1 cellular context compared by ENCODE assay signal in the genomic region with DNA sequence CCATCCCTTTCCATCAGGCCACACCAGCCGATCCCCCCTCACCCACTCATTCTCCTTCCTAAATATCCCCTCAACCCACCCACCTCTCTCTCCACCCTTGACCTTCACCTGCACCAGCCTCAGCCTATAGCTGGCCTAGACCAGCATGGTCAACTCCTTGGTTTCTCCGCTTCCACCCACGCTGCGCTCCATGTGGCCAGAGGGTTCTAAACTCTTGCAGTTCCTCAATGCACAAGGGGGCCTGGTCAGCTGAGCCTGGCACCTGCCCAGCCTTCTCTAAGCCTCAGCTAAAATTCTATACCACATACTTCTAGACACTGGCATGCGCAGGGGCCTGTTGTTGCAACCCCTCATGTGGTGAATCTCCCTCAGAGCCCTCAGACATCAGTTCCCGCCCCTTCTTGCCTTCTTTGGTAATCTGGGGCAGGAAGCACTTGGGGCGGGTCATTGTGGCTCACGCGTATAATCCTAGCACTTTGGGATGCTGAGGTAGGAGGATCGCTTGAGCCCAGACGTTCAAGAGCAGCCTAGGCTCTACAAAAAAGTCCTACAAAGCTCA.
TF ChIP-seq lines count a peak whose summit lies in the region.

No MANE protein-coding gene starts in this region.

TF ChIP-seq in GM23338, 12 proteins besides CTCF, POLR2A, EP300 and RAD21 (continued from another document):
- TF ChIP-seq ZNF462 (CRISPR knock-in tag; IDR thresholded peaks at IDR 0.05) (no peak), ZNF114 (CRISPR knock-in tag; IDR thresholded peaks at IDR 0.05) (no peak), STAT1 (IDR thresholded peaks at IDR 0.05; ENCODE audit: unreplicated experiment) (no peak), NANOG (IDR thresholded peaks at IDR 0.05; ENCODE audit: borderline replicate concordance) (no peak), JUNB (IDR thresholded peaks at IDR 0.05; ENCODE audit: unreplicated experiment) (no peak), REST (IDR thresholded peaks at IDR 0.05; ENCODE audit: unreplicated experiment) (no peak), EZH2phosphoT487 (IDR thresholded peaks at IDR 0.05; ENCODE audit: unreplicated experiment) (no peak)
- TF ChIP-seq, protein P1, sequence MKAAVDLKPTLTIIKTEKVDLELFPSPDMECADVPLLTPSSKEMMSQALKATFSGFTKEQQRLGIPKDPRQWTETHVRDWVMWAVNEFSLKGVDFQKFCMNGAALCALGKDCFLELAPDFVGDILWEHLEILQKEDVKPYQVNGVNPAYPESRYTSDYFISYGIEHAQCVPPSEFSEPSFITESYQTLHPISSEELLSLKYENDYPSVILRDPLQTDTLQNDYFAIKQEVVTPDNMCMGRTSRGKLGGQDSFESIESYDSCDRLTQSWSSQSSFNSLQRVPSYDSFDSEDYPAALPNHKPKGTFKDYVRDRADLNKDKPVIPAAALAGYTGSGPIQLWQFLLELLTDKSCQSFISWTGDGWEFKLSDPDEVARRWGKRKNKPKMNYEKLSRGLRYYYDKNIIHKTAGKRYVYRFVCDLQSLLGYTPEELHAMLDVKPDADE (IDR thresholded peaks at IDR 0.05), result no peak
